ENCODE assay signal across 12 cellular contexts in the genomic region with DNA sequence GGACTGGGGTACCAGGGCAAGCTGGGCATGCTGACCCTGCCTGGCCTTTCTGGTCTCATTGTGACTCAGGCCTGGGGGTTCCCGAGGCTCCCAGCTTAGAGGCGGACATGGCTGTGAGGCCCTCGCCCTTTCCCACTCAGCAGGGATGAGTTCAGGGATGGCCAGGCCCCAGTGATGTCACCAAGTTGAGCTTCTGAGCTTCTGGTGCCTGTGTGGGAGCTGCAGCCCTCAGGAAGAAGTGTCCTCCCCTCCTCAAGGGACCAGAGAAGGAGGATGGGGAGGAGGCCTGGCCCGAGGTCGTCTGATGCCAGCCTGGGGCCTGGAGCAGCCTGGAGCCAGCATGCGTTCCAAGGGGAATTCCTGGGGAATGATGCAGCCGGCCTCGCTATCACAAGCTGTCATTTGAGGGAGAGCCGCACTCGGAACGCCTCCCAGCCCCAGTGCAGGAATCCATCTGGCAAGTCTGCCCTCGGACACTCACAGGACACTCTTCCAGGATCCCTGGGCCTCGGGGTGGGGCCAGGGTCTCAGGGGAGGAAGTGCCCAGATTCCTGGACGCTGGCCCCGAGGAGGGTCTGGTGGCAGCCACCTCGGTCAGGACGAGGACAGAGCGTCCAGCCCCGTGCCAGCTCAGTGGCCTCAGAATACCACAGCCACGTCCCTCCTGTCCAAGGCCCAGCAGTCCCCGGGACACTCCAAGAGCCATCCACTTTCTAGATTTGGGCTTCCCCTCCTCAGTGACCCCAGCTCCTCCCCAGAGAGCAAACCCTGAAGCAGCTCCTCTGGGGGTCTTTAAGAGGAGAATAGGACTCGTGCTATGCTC.
A peak's percentile ranks its signal among the peaks of the same experiment; 100 is the strongest.
DNase-seq lines count a peak whose midpoint lies in the region; ATAC-seq, FAIRE-seq and TF ChIP-seq lines count a peak whose summit lies in the region.
"Had no signal": no experiment of that assay in that cellular context is flagged by ENCODE, and none has a peak within 500 bp of the region (broad histone marks: within the 10 kb centered on the region; RNA-seq: fewer than 3 reads in every experiment).

No MANE protein-coding gene starts in this region.

- no peak overlapping the region for H3K9ac ChIP-seq in kidney (ENCODE audit: low read length in 2 of 2)

- no peaks in the 10 kb centered on the region for H3K36me3 ChIP-seq in bronchial epithelial cell (ENCODE audit: control insufficient read depth, insufficient read depth, low read length)
- no peaks in the 10 kb centered on the region for H3K36me3 ChIP-seq in kidney (ENCODE audit: control insufficient read depth in 1 of 2, insufficient read depth in 2 of 2, low read length in 2 of 2)
- no peaks in the 10 kb centered on the region for H3K36me3 ChIP-seq in suprapubic skin

- DNase-seq in HFF-Myc (ENCODE audit: extremely low read depth, low read depth) (peak; percentile 72), bronchial epithelial cell (ENCODE audit: low read depth) (peak; percentile 50), kidney (peak; percentile 89), suprapubic skin (ENCODE audit: low spot score in 2 of 2) (no peak), superior temporal gyrus (ENCODE audit: extremely low spot score) (no peak)
- DNase-seq in stimulated activated CD4-positive, alpha-beta T cell treated with anti-CD3 and anti-CD28 coated beads, Interleukin-4, amount 100 ng/mL, for 4 hours, result no peak
- DNase-seq: activated CD4-positive, alpha-beta T cell treated with anti-CD3 and anti-CD28 coated beads, Interleukin-2, amount 10 ng/mL, durations not matched to agents 24 days and 14 days; effector memory CD4-positive, alpha-beta T cell; NCI-H2081 treated with DMSO at 0.1 percent for 48 hours had no signal

- no peak for TF ChIP-seq POLR2A in suprapubic skin (IDR thresholded peaks at IDR 0.05)

- no peak for TF ChIP-seq EP300 in suprapubic skin (IDR thresholded peaks at IDR 0.05)

- intact Hi-C loops in kidney (cut with DNase I), result no loop called here

- peaks cover 0 to 2% of the 10 kb centered on the region in 2 donors for H3K4me1 ChIP-seq in kidney (ENCODE audit: control insufficient read depth in 1 of 2, insufficient read depth in 1 of 2, low read depth in 1 of 2, low read length in 2 of 2)
- H3K4me1 ChIP-seq in suprapubic skin, result peaks cover 25% of the 10 kb centered on the region

- H3K9me3 ChIP-seq in kidney (ENCODE audit: control insufficient read depth in 1 of 2, low read length in 2 of 2), result no peaks in the 10 kb centered on the region
- no peaks in the 10 kb centered on the region for H3K9me3 ChIP-seq in suprapubic skin

- no peak for ATAC-seq in HG02571 (IDR thresholded peaks at IDR 0.05; ENCODE audit: unreplicated experiment)
- no peak for ATAC-seq in GM18502 (IDR thresholded peaks at IDR 0.05; ENCODE audit: poor library complexity, unreplicated experiment)
- ATAC-seq: GM12878 had no signal

- no peak overlapping the region for H3K27ac ChIP-seq in kidney (ENCODE audit: low read depth in 2 of 2, low read length in 2 of 2)
- peak overlapping the region; percentile 61 for H3K27ac ChIP-seq in suprapubic skin

- WGBS in suprapubic skin, result 60% methylated on average over 1 of the region's 22 CpGs

- peaks cover 5% of the 10 kb centered on the region for H3K27me3 ChIP-seq in bronchial epithelial cell (ENCODE audit: control insufficient read depth, insufficient read depth, low read length)
- H3K27me3 ChIP-seq in suprapubic skin, result no peaks in the 10 kb centered on the region

- no peak for TF ChIP-seq CTCF in HFF-Myc (IDR thresholded peaks at IDR 0.05; ENCODE audit: low read depth, low read length, missing control alignments)
- TF ChIP-seq CTCF in bronchial epithelial cell (IDR thresholded peaks at IDR 0.05; ENCODE audit: insufficient read depth, low read length, severe bottlenecking), result no peak
- TF ChIP-seq CTCF in kidney (IDR thresholded peaks at IDR 0.05; ENCODE audit: borderline replicate concordance, extremely low read depth, insufficient read depth), result no peak
- TF ChIP-seq CTCF in suprapubic skin (IDR thresholded peaks at IDR 0.05), result no peak

- no peak overlapping the region for H3K4me3 ChIP-seq in HFF-Myc (replicated peaks; ENCODE audit: low read depth, low read length)
- no peak overlapping the region for H3K4me3 ChIP-seq in bronchial epithelial cell (ENCODE audit: low read depth, low read length)
- no peak overlapping the region for H3K4me3 ChIP-seq in kidney (ENCODE audit: low read length in 2 of 2)
- H3K4me3 ChIP-seq in suprapubic skin, result no peak overlapping the region
- H3K4me3 ChIP-seq: GM12878 had no signal

- FAIRE-seq in bronchial epithelial cell (lab: Jason Lieb, UNC), result no peak
- no peak for FAIRE-seq in kidney (lab: Jason Lieb, UNC)
- FAIRE-seq: GM12878 had no signal

Comparison
In these comparisons a context has a peak if more than half of its experiments do, and no peak if none do; other contexts are left out.
1. DNase-seq: peak in HFF-Myc (single experiment), bronchial epithelial cell (single experiment) and kidney (single experiment); none in suprapubic skin (0 of 2), superior temporal gyrus (single experiment) and stimulated activated CD4-positive, alpha-beta T cell treated with anti-CD3 and anti-CD28 coated beads, Interleukin-4, amount 100 ng/mL, for 4 hours (0 of 2).